8 cellular contexts compared by ENCODE assay signal in genomic region chr16:85902366-85903155, GRCh38. TPM values are rescaled to one million over a fixed set of nuclear protein-coding genes. Genes with fewer than 3 reads are reported as not detected.
A peak's percentile ranks its signal among the peaks of the same experiment; 100 is the strongest.
DNase-seq lines count a peak whose midpoint lies in the region; ATAC-seq and TF ChIP-seq lines count a peak whose summit lies in the region.

No MANE protein-coding gene starts in this region.

- no peak for TF ChIP-seq CTCF in BE2C (IDR thresholded peaks at IDR 0.05; ENCODE audit: low read depth, low read length)
- TF ChIP-seq CTCF in chondrocyte (IDR thresholded peaks at IDR 0.05), result no peak

- no peak overlapping the region for H3K4me3 Mint-ChIP-seq in chondrocyte (ENCODE audit: unreplicated experiment)

- peak; percentile 56 for ATAC-seq in HG03342 (IDR thresholded peaks at IDR 0.05; ENCODE audit: unreplicated experiment)

- H3K27me3 ChIP-seq in BE2C, result peaks cover 78% of the 10 kb centered on the region

- H3K4me1 Mint-ChIP-seq in chondrocyte (ENCODE audit: low read depth), result peaks cover 5% of the 10 kb centered on the region

- H3K36me3 ChIP-seq in BE2C, result no peaks in the 10 kb centered on the region

- H3K9me3 Mint-ChIP-seq in chondrocyte (ENCODE audit: low read depth), result peaks cover 4% of the 10 kb centered on the region

- no peaks in the 10 kb centered on the region for H3K36me3 Mint-ChIP-seq in chondrocyte (ENCODE audit: low read depth)

- H3K27ac Mint-ChIP-seq in chondrocyte (ENCODE audit: unreplicated experiment), result no peak overlapping the region

- DNase-seq in activated T-cell treated with anti-CD3 and anti-CD28 coated beads for 1 hour (ENCODE audit: low read depth) (peak; percentile 13), activated T-cell treated with anti-CD3 and anti-CD28 coated beads for 4 hours (no peak), BE2C (no peak), chondrocyte (ENCODE audit: low spot score) (no peak), NCI-H524 treated with DMSO at 0.1 percent for 48 hours (lab: John Stamatoyannopoulos, UW) (no peak)
- DNase-seq in activated T-cell treated with anti-CD3 and anti-CD28 coated beads, Interleukin-2, amount 50 U/mL, for 1 hour, result peak; percentile 52
- DNase-seq in stimulated activated CD4-positive, alpha-beta T cell treated with anti-CD3 and anti-CD28 coated beads, Interleukin-12 subunit alpha, Interleukin-12 subunit beta, amount 100 ng/mL, for 48 hours (ENCODE audit: low read depth in 2 of 3, low spot score in 1 of 3), result peak; percentile 29 to 44 (median 38)

- H3K27me3 Mint-ChIP-seq in chondrocyte (ENCODE audit: low read depth), result peaks cover 53% of the 10 kb centered on the region

- no peaks in the 10 kb centered on the region for H3K4me1 ChIP-seq in BE2C

- no peaks in the 10 kb centered on the region; the same call in 1 of the 2 replicates for H3K9me3 ChIP-seq in BE2C

- no peak overlapping the region for H3K4me3 ChIP-seq in BE2C (ENCODE audit: low read depth, low read length)

RNA-seq across cellular contexts. Expression of gene IRF8, which starts 3.6 kb away (rescaled TPM):
- not detected for polyA plus RNA-seq in BE2C (2012; ENCODE audit: insufficient read depth, insufficient read length, low read depth)
- total RNA-seq in chondrocyte, result not detected in 3 replicates

Comparison
In these comparisons a context has a peak if more than half of its experiments do, and no peak if none do; other contexts are left out.
1. DNase-seq: peak in activated T-cell treated with anti-CD3 and anti-CD28 coated beads for 1 hour (single experiment), activated T-cell treated with anti-CD3 and anti-CD28 coated beads, Interleukin-2, amount 50 U/mL, for 1 hour (single experiment) and stimulated activated CD4-positive, alpha-beta T cell treated with anti-CD3 and anti-CD28 coated beads, Interleukin-12 subunit alpha, Interleukin-12 subunit beta, amount 100 ng/mL, for 48 hours (3 of 3); none in activated T-cell treated with anti-CD3 and anti-CD28 coated beads for 4 hours (single experiment), BE2C (single experiment), chondrocyte (single experiment) and NCI-H524 treated with DMSO at 0.1 percent for 48 hours (single experiment).